ENCODE assay signal across 11 cellular contexts in genomic region chr4:10762541-10762940, GRCh38.
DNase-seq lines count a peak whose midpoint lies in the region; ATAC-seq lines count a peak whose summit lies in the region.
"Had no signal": no experiment of that assay in that cellular context is flagged by ENCODE, and none has a peak within 500 bp of the region (broad histone marks: within the 10 kb centered on the region; RNA-seq: fewer than 3 reads in every experiment).

No MANE protein-coding gene starts in this region.

- DNase-seq in HCEC 1CT (peak; percentile 81), NCI-H2171 (lab: John Stamatoyannopoulos, UW) (peak; percentile 70), dedifferentiated amniotic fluid mesenchymal stem cell (ENCODE audit: extremely low spot score) (peak; percentile 16), renal cortical epithelial cell (ENCODE audit: low read depth) (peak; percentile 27), activated gamma-delta T cell treated with Interleukin-2 at 50 U/mL for 16 hours (no peak), amygdala (lab: John Stamatoyannopoulos, UW) (no peak)
- DNase-seq: activated CD8-positive, alpha-beta memory T cell treated with anti-CD3 and anti-CD28 coated beads, Interleukin-2, amount 10 ng/mL, durations not matched to agents 7 days and 5 days; NCI-H226; stimulated activated naive CD8-positive, alpha-beta T cell treated with anti-CD3 and anti-CD28 coated beads, Interleukin-15, amount 100 ng/mL, for 72 hours; T-cell had no signal

- ATAC-seq in HG02970 (IDR thresholded peaks at IDR 0.05; ENCODE audit: low FRiP score, unreplicated experiment), result no peak
- ATAC-seq: activated CD8-positive, alpha-beta memory T cell treated with anti-CD3 and anti-CD28 coated beads, Interleukin-2, amount 10 ng/mL, durations not matched to agents 7 days and 5 days; stimulated activated naive CD8-positive, alpha-beta T cell treated with anti-CD3 and anti-CD28 coated beads, Interleukin-15, amount 100 ng/mL, for 72 hours; T-cell had no signal

Comparison
In these comparisons a context has a peak if more than half of its experiments do, and no peak if none do; other contexts are left out.
1. DNase-seq: peak in HCEC 1CT (single experiment), NCI-H2171 (single experiment), dedifferentiated amniotic fluid mesenchymal stem cell (single experiment) and renal cortical epithelial cell (single experiment); none in activated gamma-delta T cell treated with Interleukin-2 at 50 U/mL for 16 hours (single experiment) and amygdala (0 of 56).